Comparison of ENCODE assay signal across 9 cellular contexts in the genomic region with DNA sequence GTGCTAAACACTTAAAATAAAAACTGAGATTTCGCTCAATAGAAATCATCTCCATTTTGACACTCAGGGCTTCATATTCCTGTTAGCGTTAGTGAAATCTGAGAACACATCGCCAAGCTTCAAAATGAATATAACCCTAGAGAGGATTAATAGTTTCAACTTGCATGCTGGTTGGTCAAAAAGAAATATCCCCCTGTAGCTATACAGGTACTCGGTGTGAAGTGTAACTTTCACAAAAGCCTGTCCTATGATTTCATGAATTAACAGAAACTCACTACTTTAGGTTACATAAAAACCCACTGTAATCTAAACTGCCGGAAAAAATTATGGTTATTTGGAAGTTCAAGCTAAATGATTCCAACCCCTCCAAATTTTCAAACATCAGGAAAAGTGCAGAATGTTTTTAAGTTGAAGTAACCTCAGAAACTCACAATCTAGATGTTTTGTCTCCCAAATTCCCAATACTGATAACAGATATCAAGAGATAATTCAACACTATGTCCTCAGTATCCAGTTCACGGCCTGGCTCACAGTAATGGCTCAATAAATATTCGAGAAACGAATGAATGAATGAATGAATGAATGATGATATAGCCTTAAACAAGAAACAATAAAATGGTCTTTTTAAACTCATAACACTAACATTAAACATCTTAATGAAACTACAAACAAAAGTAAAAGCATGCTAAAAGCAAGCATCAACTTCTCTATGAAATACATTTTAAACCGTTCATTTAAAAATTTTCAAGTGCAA. TPM values are rescaled to one million over a fixed set of nuclear protein-coding genes. Genes with fewer than 3 reads are reported as not detected.
DNase-seq lines count a peak whose midpoint lies in the region; ATAC-seq and TF ChIP-seq lines count a peak whose summit lies in the region.
"Had no signal": no experiment of that assay in that cellular context is flagged by ENCODE, and none has a peak within 500 bp of the region (broad histone marks: within the 10 kb centered on the region; RNA-seq: fewer than 3 reads in every experiment).

No MANE protein-coding gene starts in this region.

- peak overlapping the region; percentile 84 for H3K4me2 ChIP-seq in SK-N-SH

- ATAC-seq in SK-N-SH treated with all-trans-retinoic acid at 6 μM for 48 hours (no peak), GM21619 (IDR thresholded peaks at IDR 0.05; ENCODE audit: unreplicated experiment) (no peak)

- TF ChIP-seq CTCF in SK-N-SH (IDR thresholded peaks at IDR 0.05), result no peak
- no peak for TF ChIP-seq CTCF in epithelial cell of proximal tubule (conservative IDR thresholded peaks at IDR 0.05; ENCODE audit: low read depth, low read length)

- TF ChIP-seq EP300 in SK-N-SH (IDR thresholded peaks at IDR 0.05; ENCODE audit: borderline replicate concordance in 1 of 2, low read depth in 1 of 2, low read length in 1 of 2), result no peak

- H2AFZ ChIP-seq in SK-N-SH (ENCODE audit: low read depth), result no peak overlapping the region

- H3K36me3 ChIP-seq in SK-N-SH (replicated peaks in 1 of 2; ENCODE audit: control insufficient read depth in 1 of 2, insufficient read depth in 2 of 2, low read length in 1 of 2), result no peaks in the 10 kb centered on the region
- H3K36me3 ChIP-seq in NT2/D1 (ENCODE audit: insufficient read depth, insufficient read length, low read length), result peaks cover 2% of the 10 kb centered on the region

- POLR2A ChIA-PET in SK-N-SH (lab: Yijun Ruan, JAX), result interaction anchor here (1.2 kb wide), 1 partner anchor 258 kb away, joined by 4 read pairs; no protein-coding TSS in a partner anchor

- CTCF ChIA-PET in SK-N-SH (lab: Yijun Ruan, JAX), result interaction anchor here (1.0 to 6.7 kb wide), 11 partner anchors 11 to 276 kb away, joined by 3 to 46 read pairs (median 6); partner anchors contain the start of genes DCAF17, GORASP2 and METTL8

- H3K9me2 ChIP-seq in SK-N-SH, result no peaks in the 10 kb centered on the region

- H3K27ac ChIP-seq in SK-N-SH (ENCODE audit: low read depth in 2 of 2, low read length in 1 of 2), result peak overlapping the region in 1 of 2 experiments; percentile 90; a peak in 1 of 4 replicates

- peaks cover 57% of the 10 kb centered on the region for H4K20me1 ChIP-seq in SK-N-SH (ENCODE audit: insufficient read depth)

- no peak for TF ChIP-seq RAD21 in SK-N-SH (IDR thresholded peaks at IDR 0.05; ENCODE audit: low read length)

- peak overlapping the region; percentile 98; the same call in 1 of the 2 replicates for H3K9ac ChIP-seq in SK-N-SH
- H3K9ac ChIP-seq in NT2/D1 (ENCODE audit: insufficient read length, low read depth), result peak overlapping the region; percentile 52

- H3K9me3 ChIP-seq in SK-N-SH (no peaks in the 10 kb centered on the region), NT2/D1 (ENCODE audit: insufficient read depth, low read length) (no peaks in the 10 kb centered on the region)

- H3K27me3 ChIP-seq in SK-N-SH (ENCODE audit: insufficient read depth) (no peaks in the 10 kb centered on the region), NT2/D1 (ENCODE audit: insufficient read depth, insufficient read length) (no peaks in the 10 kb centered on the region)

- H3K79me2 ChIP-seq in SK-N-SH (ENCODE audit: insufficient read depth), result peaks cover 67% of the 10 kb centered on the region

- H3K4me1 ChIP-seq in SK-N-SH (ENCODE audit: control insufficient read depth in 1 of 2, insufficient read depth in 2 of 2, low read depth in 1 of 2, low read length in 1 of 2) (peaks cover 4 to 26% of the 10 kb centered on the region in 2 experiments; a peak in 3 of 4 replicates), NT2/D1 (ENCODE audit: insufficient read depth, insufficient read length) (no peaks in the 10 kb centered on the region)

- DNase-seq in SK-N-SH (no peak), NT2/D1 (ENCODE audit: low read depth, low spot score) (no peak), epithelial cell of proximal tubule (ENCODE audit: low read depth) (no peak), skeletal muscle cell (ENCODE audit: low read depth) (no peak), SIG-M5 (lab: John Stamatoyannopoulos, UW) (no peak), midbrain (lab: John Stamatoyannopoulos, UW) (no peak)
- DNase-seq: NK-92 treated with Interleukin-12 subunit alpha and Interleukin-12 subunit beta, amount 100 ng/mL, for 24 hours had no signal

- 76% methylated on average over 9 of the region's 9 CpGs for WGBS in SK-N-SH (ENCODE audit: low lambda C conversion rate)

- H3K4me3 ChIP-seq in SK-N-SH (ENCODE audit: low read depth in 2 of 2, low read length in 1 of 2) (peak overlapping the region; percentile 90 to 99), NT2/D1 (ENCODE audit: insufficient read length, low read depth) (peak overlapping the region; percentile 94), epithelial cell of proximal tubule (ENCODE audit: low read depth, low read length) (peak overlapping the region; percentile 82), skeletal muscle cell (ENCODE audit: low read depth, low read length) (peak overlapping the region; percentile 91)

- peaks cover 19% of the 10 kb centered on the region for H3F3A ChIP-seq in SK-N-SH (replicated peaks; ENCODE audit: insufficient read depth)

TF ChIP-seq in SK-N-SH, 30 proteins besides CTCF, POLR2A, EP300 and RAD21 (continues in another document):
- TF ChIP-seq, protein P1, sequence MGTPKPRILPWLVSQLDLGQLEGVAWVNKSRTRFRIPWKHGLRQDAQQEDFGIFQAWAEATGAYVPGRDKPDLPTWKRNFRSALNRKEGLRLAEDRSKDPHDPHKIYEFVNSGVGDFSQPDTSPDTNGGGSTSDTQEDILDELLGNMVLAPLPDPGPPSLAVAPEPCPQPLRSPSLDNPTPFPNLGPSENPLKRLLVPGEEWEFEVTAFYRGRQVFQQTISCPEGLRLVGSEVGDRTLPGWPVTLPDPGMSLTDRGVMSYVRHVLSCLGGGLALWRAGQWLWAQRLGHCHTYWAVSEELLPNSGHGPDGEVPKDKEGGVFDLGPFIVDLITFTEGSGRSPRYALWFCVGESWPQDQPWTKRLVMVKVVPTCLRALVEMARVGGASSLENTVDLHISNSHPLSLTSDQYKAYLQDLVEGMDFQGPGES (IDR thresholded peaks at IDR 0.05; ENCODE audit: low read depth, low read length), result no peak
- TF ChIP-seq CHD2 (IDR thresholded peaks at IDR 0.05; ENCODE audit: low read length, partially characterized antibody), result no peak
- TF ChIP-seq MEF2A (IDR thresholded peaks at IDR 0.05; ENCODE audit: borderline replicate concordance, low read depth), result no peak
- TF ChIP-seq FOXM1 (IDR thresholded peaks at IDR 0.05; ENCODE audit: low read depth), result no peak
- TF ChIP-seq RFX5 (IDR thresholded peaks at IDR 0.05; ENCODE audit: low read length), result no peak
- no peak for TF ChIP-seq MXI1 (IDR thresholded peaks at IDR 0.05; ENCODE audit: low read depth, low read length)
- TF ChIP-seq ZBTB33 (IDR thresholded peaks at IDR 0.05; ENCODE audit: borderline replicate concordance, low read depth), result no peak

TF ChIP-seq in SK-N-SH treated with all-trans-retinoic acid at 6 μM for 48 hours, 23 proteins besides CTCF, POLR2A, EP300 and RAD21 (continues in another document):
- TF ChIP-seq OSR1 (CRISPR knock-in tag; IDR thresholded peaks at IDR 0.05) (no peak), PATZ1 (CRISPR knock-in tag; IDR thresholded peaks at IDR 0.05; ENCODE audit: borderline replicate concordance) (no peak), BACH2 (CRISPR knock-in tag; IDR thresholded peaks at IDR 0.05; ENCODE audit: borderline replicate concordance) (no peak), ARNTL (CRISPR knock-in tag; IDR thresholded peaks at IDR 0.05; ENCODE audit: borderline replicate concordance, low read depth) (no peak), ZC3H10 (CRISPR knock-in tag; IDR thresholded peaks at IDR 0.05) (no peak), TOX (CRISPR knock-in tag; IDR thresholded peaks at IDR 0.05; ENCODE audit: borderline replicate concordance) (no peak), PPARA (CRISPR knock-in tag; IDR thresholded peaks at IDR 0.05; ENCODE audit: borderline replicate concordance) (no peak), ZFP30 (CRISPR knock-in tag; IDR thresholded peaks at IDR 0.05) (no peak)
- TF ChIP-seq, protein P2, sequence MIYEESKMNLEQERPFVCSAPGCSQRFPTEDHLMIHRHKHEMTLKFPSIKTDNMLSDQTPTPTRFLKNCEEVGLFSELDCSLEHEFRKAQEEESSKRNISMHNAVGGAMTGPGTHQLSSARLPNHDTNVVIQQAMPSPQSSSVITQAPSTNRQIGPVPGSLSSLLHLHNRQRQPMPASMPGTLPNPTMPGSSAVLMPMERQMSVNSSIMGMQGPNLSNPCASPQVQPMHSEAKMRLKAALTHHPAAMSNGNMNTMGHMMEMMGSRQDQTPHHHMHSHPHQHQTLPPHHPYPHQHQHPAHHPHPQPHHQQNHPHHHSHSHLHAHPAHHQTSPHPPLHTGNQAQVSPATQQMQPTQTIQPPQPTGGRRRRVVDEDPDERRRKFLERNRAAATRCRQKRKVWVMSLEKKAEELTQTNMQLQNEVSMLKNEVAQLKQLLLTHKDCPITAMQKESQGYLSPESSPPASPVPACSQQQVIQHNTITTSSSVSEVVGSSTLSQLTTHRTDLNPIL (CRISPR knock-in tag; IDR thresholded peaks at IDR 0.05; ENCODE audit: low read depth), result no peak

RNA-seq across cellular contexts. Expression of gene TLK1, which starts 2.5 kb away (rescaled TPM):
- 4.4 and 4.8 TPM in 2 replicates for polyA plus RNA-seq in SK-N-SH (2012; rRNA removed)
- 6.7 and 9.0 TPM in 2 replicates for polyA plus RNA-seq in SK-N-SH (2012; cell fraction: cytosol; rRNA removed)
- polyA plus RNA-seq in SK-N-SH (2012; cell fraction: nucleus; rRNA removed), result 3.4 and 5.2 TPM in 2 replicates
- total RNA-seq in epithelial cell of proximal tubule, result 7.2 and 10.7 TPM in 2 replicates
